Comparison of ENCODE assay signal across 8 cellular contexts in genomic region chr6:6004147-6004995, GRCh38. TPM values are rescaled to one million over a fixed set of nuclear protein-coding genes. Genes with fewer than 3 reads are reported as not detected.
DNase-seq lines count a peak whose midpoint lies in the region; ATAC-seq and TF ChIP-seq lines count a peak whose summit lies in the region.

No MANE protein-coding gene starts in this region.

- CTCF ChIA-PET in mammary epithelial cell (lab: Charles Lee; ENCODE audit: low non-redundant PET), result no interaction called here

- H3K27me3 Mint-ChIP-seq in naive thymus-derived CD8-positive, alpha-beta T cell, result peaks cover 53 to 97% (median 75%) of the 10 kb centered on the region in 5 donors

- peaks cover 90% of the 10 kb centered on the region for H4K20me1 ChIP-seq in BLaER1
- no peaks in the 10 kb centered on the region for H4K20me1 ChIP-seq in mammary epithelial cell (ENCODE audit: insufficient read depth, low read length)

- H3K27me3 ChIP-seq in BLaER1 (peaks cover 99% of the 10 kb centered on the region), HAP-1 (ENCODE audit: low read depth) (no peaks in the 10 kb centered on the region), mammary epithelial cell (ENCODE audit: insufficient read depth, low read length) (peaks cover 76% of the 10 kb centered on the region)

- H3K4me1 Mint-ChIP-seq in naive thymus-derived CD8-positive, alpha-beta T cell, result peaks cover 40 to 90% (median 70%) of the 10 kb centered on the region in 4 donors

- H3K36me3 ChIP-seq in BLaER1 (no peaks in the 10 kb centered on the region), HAP-1 (replicated peaks) (peaks cover 14% of the 10 kb centered on the region), mammary epithelial cell (ENCODE audit: insufficient read depth, low read length) (no peaks in the 10 kb centered on the region)

- H3K4me2 ChIP-seq in BLaER1, result peak overlapping the region; percentile 71
- H3K4me2 ChIP-seq in mammary epithelial cell (ENCODE audit: insufficient read depth, low read depth, low read length), result no peak overlapping the region

- H3K4me3 Mint-ChIP-seq in naive thymus-derived CD8-positive, alpha-beta T cell, result peak overlapping the region; percentile 71 to 87 (median 80)

- DNase-seq in HAP-1 (ENCODE audit: low spot score in 2 of 2) (peak; percentile 45 to 63), mammary epithelial cell (peak; percentile 17), NCI-H774 (lab: John Stamatoyannopoulos, UW) (no peak), middle frontal gyrus (ENCODE audit: extremely low spot score, low spot score) (no peak)
- peak in 1 of 10 donors; percentile 12 for DNase-seq in naive thymus-derived CD8-positive, alpha-beta T cell
- DNase-seq in stimulated activated CD8-positive, alpha-beta memory T cell treated with anti-CD3 and anti-CD28 coated beads, Interleukin-4, amount 100 ng/mL, for 48 hours, result no peak

- peaks cover 2 to 33% (median 12%) of the 10 kb centered on the region in 9 donors for H3K9me3 Mint-ChIP-seq in naive thymus-derived CD8-positive, alpha-beta T cell

- H3K27ac ChIP-seq in BLaER1 (no peak overlapping the region), mammary epithelial cell (ENCODE audit: insufficient read depth, low read depth, low read length) (no peak overlapping the region)

- POLR2A ChIA-PET in naive thymus-derived CD8-positive, alpha-beta T cell (lab: Charles Lee), result interaction anchor here (1.0 kb wide), 1 partner anchor 20 kb away, joined by 3 read pairs; no protein-coding TSS in a partner anchor

- H2AFZ ChIP-seq in mammary epithelial cell (ENCODE audit: low read depth, low read length), result no peak overlapping the region

- H3K4me1 ChIP-seq in BLaER1, result peaks cover 35% of the 10 kb centered on the region
- 0 out of 2 replicates have a peak, but pooled peaks cover 4% of the 10 kb centered on the region for H3K4me1 ChIP-seq in HAP-1
- H3K4me1 ChIP-seq in mammary epithelial cell (ENCODE audit: insufficient read depth, low read length), result peaks cover 10% of the 10 kb centered on the region

- 21% methylated on average over 24 of the region's 49 CpGs for WGBS in mammary epithelial cell (ENCODE audit: low coverage, missing lambda C conversion rate)

- peaks cover 2 to 37% (median 12%) of the 10 kb centered on the region in 3 donors for H3K36me3 Mint-ChIP-seq in naive thymus-derived CD8-positive, alpha-beta T cell

- TF ChIP-seq CTCF in mammary epithelial cell (conservative IDR thresholded peaks at IDR 0.05 in 1 of 2, IDR thresholded peaks at IDR 0.05 in 1 of 2; ENCODE audit: extremely low read depth in 1 of 2, insufficient read depth in 1 of 2, low read depth in 1 of 2, low read length in 2 of 2), result no peak

- ATAC-seq in naive thymus-derived CD8-positive, alpha-beta T cell, result no peak
- no peak for ATAC-seq in GM21367 (IDR thresholded peaks at IDR 0.05; ENCODE audit: unreplicated experiment)

- H3K79me2 ChIP-seq in mammary epithelial cell (ENCODE audit: insufficient read depth, low read length), result no peaks in the 10 kb centered on the region

- no TSS peak for BruUV-seq in mammary epithelial cell (replicated peaks; lab: Mats Ljungman, UMichigan)

- H3K27ac Mint-ChIP-seq in naive thymus-derived CD8-positive, alpha-beta T cell, result peak overlapping the region in 5 of 10 donors; percentile 1 to 91 (median 58)

- in situ Hi-C loops in HAP-1 (cut with MboI; ENCODE audit: low sequenced_read_pairs), result no loop called here
- in situ Hi-C loops in mammary epithelial cell (cut with MboI; ENCODE audit: low sequenced_read_pairs in 2 of 2), result no loop called here

- dilution Hi-C loops in mammary epithelial cell (cut with HindIII; ENCODE audit: low sequenced_read_pairs), result no loop called here

- H3K4me3 ChIP-seq in BLaER1 (peak overlapping the region; percentile 57), HAP-1 (peak overlapping the region; percentile 65), mammary epithelial cell (replicated peaks in 1 of 3; ENCODE audit: insufficient read depth in 1 of 3, low read depth in 2 of 3, low read length in 3 of 3) (no peak overlapping the region)

- H3K9ac ChIP-seq in BLaER1 (no peak overlapping the region), mammary epithelial cell (ENCODE audit: insufficient read depth, low read length) (no peak overlapping the region)

- intact Hi-C loops in mammary epithelial cell (cut with micrococcal nuclease), result loop anchor here (10.0 kb wide), 1 partner anchor 330 kb away; no protein-coding TSS in a partner anchor

- peaks cover 12% of the 10 kb centered on the region for H3K9me3 ChIP-seq in BLaER1
- H3K9me3 ChIP-seq in HAP-1, result no peaks in the 10 kb centered on the region
- peaks cover 31% of the 10 kb centered on the region for H3K9me3 ChIP-seq in mammary epithelial cell (replicated peaks; ENCODE audit: insufficient read depth, low read length)

RNA-seq across cellular contexts. Expression of gene NRN1, which starts 2.4 kb away (rescaled TPM):
- 1 to 10 TPM in 1 of 2 donors, under 1 TPM in 1; 0.17 to 4.2 TPM for total RNA-seq in mammary epithelial cell
- polyA plus RNA-seq in mammary epithelial cell, result not detected
- polyA minus RNA-seq in mammary epithelial cell, result not detected
- under 1 TPM in 1 of 2 experiments, not detected in 1; 0.65 TPM for total RNA-seq in naive thymus-derived CD8-positive, alpha-beta T cell
- polyA plus RNA-seq in naive thymus-derived CD8-positive, alpha-beta T cell, result under 1 TPM in 2 of 3 donors, not detected in 1; 0.11 to 0.13 TPM

Comparison
In these comparisons a context has a peak if more than half of its experiments do, and no peak if none do; other contexts are left out.
1. H3K4me3 ChIP-seq: peak in BLaER1 (single experiment) and HAP-1 (single experiment); none in mammary epithelial cell (0 of 3).
2. DNase-seq: peak in HAP-1 (2 of 2) and mammary epithelial cell (single experiment); none in stimulated activated CD8-positive, alpha-beta memory T cell treated with anti-CD3 and anti-CD28 coated beads, Interleukin-4, amount 100 ng/mL, for 48 hours (single experiment), NCI-H774 (single experiment) and middle frontal gyrus (single experiment).